Comparison of ENCODE assay signal across 20 cellular contexts in the genomic region with DNA sequence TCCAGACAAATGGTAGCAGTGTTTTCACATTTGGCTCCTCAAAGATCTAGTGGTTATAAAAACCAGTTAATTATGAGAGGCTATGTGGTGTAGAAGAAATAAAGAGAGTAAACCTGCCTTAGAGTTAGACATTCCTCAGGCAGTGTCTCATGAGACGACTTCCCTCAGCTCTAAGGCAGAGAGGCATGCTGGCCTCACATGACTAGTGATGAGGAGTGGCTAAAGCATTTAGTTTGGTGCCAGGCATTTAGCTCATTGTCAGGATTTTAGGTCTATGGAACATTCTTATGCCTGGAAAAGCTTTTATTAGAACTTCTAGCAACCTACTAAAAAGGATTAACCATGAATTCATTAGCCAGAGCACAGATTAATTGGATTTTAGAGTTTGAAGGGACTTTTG.
DNase-seq lines count a peak whose midpoint lies in the region; TF ChIP-seq lines count a peak whose summit lies in the region.
"Had no signal": no experiment of that assay in that cellular context is flagged by ENCODE, and none has a peak within 500 bp of the region (broad histone marks: within the 10 kb centered on the region; RNA-seq: fewer than 3 reads in every experiment).

No MANE protein-coding gene starts in this region.

- H3K4me1 Mint-ChIP-seq in neural progenitor cell, result peaks cover 5% of the 10 kb centered on the region
- H3K4me1 Mint-ChIP-seq: activated B cell treated with CpG ODN at 0.5 μM for 24 hours; activated CD4-positive, alpha-beta memory T cell treated with anti-CD3 and anti-CD28 coated beads, Interleukin-2, amount 10 ng/mL, durations not matched to agents 7 days and 5 days; T-helper 17 cell had no signal

- H3K27ac Mint-ChIP-seq in neural progenitor cell, result no peak overlapping the region
- H3K27ac Mint-ChIP-seq: activated B cell treated with CpG ODN at 0.5 μM for 24 hours; activated CD4-positive, alpha-beta memory T cell treated with anti-CD3 and anti-CD28 coated beads, Interleukin-2, amount 10 ng/mL, durations not matched to agents 7 days and 5 days; CD4-positive, alpha-beta T cell; T-helper 17 cell had no signal

- H3K36me3 ChIP-seq in GM23248 (ENCODE audit: low read depth) (no peaks in the 10 kb centered on the region), neural progenitor cell (no peaks in the 10 kb centered on the region)

- H3K36me3 Mint-ChIP-seq in neural progenitor cell, result no peaks in the 10 kb centered on the region

- H3K4me3 ChIP-seq in GM23248 (no peak overlapping the region), epithelial cell of proximal tubule (ENCODE audit: low read depth, low read length) (no peak overlapping the region), neural progenitor cell (no peak overlapping the region)

- no peak overlapping the region for H3K27ac ChIP-seq in GM23248
- H3K27ac ChIP-seq in neural progenitor cell, result no peak overlapping the region

- H3K4me1 ChIP-seq in GM23248 (ENCODE audit: insufficient read depth) (no peaks in the 10 kb centered on the region), neural progenitor cell (no peaks in the 10 kb centered on the region)

- no peaks in the 10 kb centered on the region for H3F3A ChIP-seq in GM23248 (ENCODE audit: insufficient read depth)
- H3F3A ChIP-seq in neural progenitor cell (ENCODE audit: low read depth), result no peaks in the 10 kb centered on the region

- no peak for TF ChIP-seq CTCF in epithelial cell of proximal tubule (conservative IDR thresholded peaks at IDR 0.05; ENCODE audit: low read depth, low read length)
- TF ChIP-seq CTCF in neural progenitor cell (IDR thresholded peaks at IDR 0.05), result no peak
- TF ChIP-seq CTCF in GM13976 (IDR thresholded peaks at IDR 0.05; ENCODE audit: borderline replicate concordance, control extremely low read depth, extremely low read depth, insufficient read depth, missing control alignments), result no peak

- H4K20me1 ChIP-seq in GM23248 (ENCODE audit: insufficient read depth) (no peaks in the 10 kb centered on the region), neural progenitor cell (ENCODE audit: low read depth) (no peaks in the 10 kb centered on the region)

- peak; percentile 10 for DNase-seq in GM23248
- DNase-seq in NCI-H82 treated with DMSO at 0.1 percent for 48 hours (lab: John Stamatoyannopoulos, UW; ENCODE audit: unreplicated experiment), result peak; percentile 79
- DNase-seq in epithelial cell of proximal tubule (ENCODE audit: low read depth), result peak; percentile 38
- DNase-seq in neural progenitor cell (ENCODE audit: low spot score), result peak; percentile 14
- DNase-seq in germinal center (ENCODE audit: low spot score), result no peak
- DNase-seq in DMS 273 treated with DMSO at 0.1 percent for 48 hours (lab: John Stamatoyannopoulos, UW), result no peak
- no peak for DNase-seq in GM13976 (ENCODE audit: low spot score)
- DNase-seq in cortex of kidney (lab: John Stamatoyannopoulos, UW), result no peak
- DNase-seq: activated B cell treated with CpG ODN at 0.5 μM for 24 hours; activated CD4-positive, alpha-beta memory T cell treated with anti-CD3 and anti-CD28 coated beads, Interleukin-2, amount 10 ng/mL, durations not matched to agents 7 days and 5 days; activated naive CD4-positive, alpha-beta T cell treated with Interleukin-2 at 50 U/mL for 16 hours; activated T-cell treated with anti-CD3 and anti-CD28 coated beads, Interleukin-2, amount 50 U/mL, for 1 hour; aorta; CD4-positive, alpha-beta T cell; DMS79 treated with DMSO at 0.1 percent for 48 hours; hypothalamus; IMR-90; left cardiac atrium; NCI-H1694 treated with DMSO at 0.1 percent for 48 hours; T-helper 17 cell had no signal

- H2AFZ ChIP-seq in GM23248 (no peak overlapping the region), neural progenitor cell (replicated peaks) (peak overlapping the region; percentile 96)

- peaks cover 2% of the 10 kb centered on the region for H3K27me3 Mint-ChIP-seq in neural progenitor cell (ENCODE audit: insufficient read depth, low read depth)
- H3K27me3 Mint-ChIP-seq: activated B cell treated with CpG ODN at 0.5 μM for 24 hours; activated CD4-positive, alpha-beta memory T cell treated with anti-CD3 and anti-CD28 coated beads, Interleukin-2, amount 10 ng/mL, durations not matched to agents 7 days and 5 days; CD4-positive, alpha-beta T cell; T-helper 17 cell had no signal

- H3K4me2 ChIP-seq in GM23248 (ENCODE audit: unreplicated experiment), result no peak overlapping the region
- no peak overlapping the region for H3K4me2 ChIP-seq in neural progenitor cell

- H3K27me3 ChIP-seq in GM23248 (replicated peaks; ENCODE audit: insufficient read depth), result no peaks in the 10 kb centered on the region
- no peaks in the 10 kb centered on the region for H3K27me3 ChIP-seq in neural progenitor cell

- H3K9me3 ChIP-seq in GM23248 (ENCODE audit: low read depth) (no peaks in the 10 kb centered on the region), neural progenitor cell (ENCODE audit: low read depth) (no peaks in the 10 kb centered on the region)

- no peaks in the 10 kb centered on the region for H3K9me3 Mint-ChIP-seq in neural progenitor cell
- H3K9me3 Mint-ChIP-seq: activated CD4-positive, alpha-beta memory T cell treated with anti-CD3 and anti-CD28 coated beads, Interleukin-2, amount 10 ng/mL, durations not matched to agents 7 days and 5 days had no signal

- no peaks in the 10 kb centered on the region for H3K9me2 ChIP-seq in GM23248 (ENCODE audit: insufficient read depth)

- H3K79me2 ChIP-seq in GM23248 (ENCODE audit: insufficient read depth) (no peaks in the 10 kb centered on the region), neural progenitor cell (ENCODE audit: low read depth) (no peaks in the 10 kb centered on the region)

- WGBS in GM23248 (ENCODE audit: low coverage in 1 of 2, low lambda C conversion rate in 2 of 2, missing lambda C conversion rate in 2 of 2), 2 experiments, result 0 to 5% methylated on average over 1 of the region's 1 CpG

- no peak overlapping the region for H3K9ac ChIP-seq in GM23248
- H3K9ac ChIP-seq in neural progenitor cell, result no peak overlapping the region

- in situ Hi-C loops in GM23248 (cut with MboI), result no loop called here
- in situ Hi-C loops in GM13976 (cut with MboI; ENCODE audit: low sequenced_read_pairs, unreplicated experiment), result no loop called here

- H3K4me3 Mint-ChIP-seq in neural progenitor cell, result no peak overlapping the region
- H3K4me3 Mint-ChIP-seq: activated B cell treated with CpG ODN at 0.5 μM for 24 hours; activated CD4-positive, alpha-beta memory T cell treated with anti-CD3 and anti-CD28 coated beads, Interleukin-2, amount 10 ng/mL, durations not matched to agents 7 days and 5 days; CD4-positive, alpha-beta T cell; T-helper 17 cell had no signal

Comparison
In these comparisons a context has a peak if more than half of its experiments do, and no peak if none do; other contexts are left out.
1. DNase-seq: peak in GM23248 (single experiment), NCI-H82 treated with DMSO at 0.1 percent for 48 hours (single experiment), epithelial cell of proximal tubule (single experiment) and neural progenitor cell (single experiment); none in germinal center (single experiment), DMS 273 treated with DMSO at 0.1 percent for 48 hours (single experiment), GM13976 (single experiment) and cortex of kidney (single experiment).